ENCODE assay signal across 16 cellular contexts in genomic region chr9:84978761-84979160, GRCh38.
DNase-seq lines count a peak whose midpoint lies in the region; TF ChIP-seq lines count a peak whose summit lies in the region.
"Had no signal": no experiment of that assay in that cellular context is flagged by ENCODE, and none has a peak within 500 bp of the region (broad histone marks: within the 10 kb centered on the region; RNA-seq: fewer than 3 reads in every experiment).

No MANE protein-coding gene starts in this region.

- DNase-seq in MCF 10A (ENCODE audit: unreplicated experiment) (peak; percentile 36), breast epithelium (ENCODE audit: low spot score in 2 of 2) (no peak), caudate nucleus (lab: John Stamatoyannopoulos, UW) (no peak), NCI-H1092 (lab: John Stamatoyannopoulos, UW) (no peak), HuH-7 (ENCODE audit: low spot score) (no peak)
- no peak for DNase-seq in activated CD8-positive, alpha-beta memory T cell treated with anti-CD3 and anti-CD28 coated beads, Interleukin-2, amount 50 U/mL, for 4 hours
- no peak for DNase-seq in stimulated activated CD4-positive, alpha-beta T cell treated with anti-CD3 and anti-CD28 coated beads, Interleukin-4, amount 100 ng/mL, for 24 hours
- DNase-seq: 8988T; AML-193; C1 segment of cervical spinal cord; Calu3; CD4-positive, alpha-beta T cell; DMS 273 treated with DMSO at 0.1 percent for 48 hours; GM23248; H9 had no signal

- H3K36me3 ChIP-seq in breast epithelium: no peaks in the 10 kb centered on the region

- no peaks in the 10 kb centered on the region for H3K27me3 Mint-ChIP-seq in MCF 10A (ENCODE audit: insufficient read depth, unreplicated experiment)

- BruUV-seq in MCF 10A (replicated peaks; lab: Mats Ljungman, UMichigan): no TSS peak

- H3K27ac Mint-ChIP-seq in MCF 10A (ENCODE audit: low read depth, unreplicated experiment): peak overlapping the region; percentile 58
- H3K27ac Mint-ChIP-seq: CD4-positive, alpha-beta T cell; H9 had no signal

- no peak for TF ChIP-seq CTCF in MCF 10A (IDR thresholded peaks at IDR 0.05; ENCODE audit: unreplicated experiment)
- no peak for TF ChIP-seq CTCF in breast epithelium (IDR thresholded peaks at IDR 0.05)

- POLR2A ChIA-PET in MCF 10A (lab: Yijun Ruan, JAX): interaction anchor here (1.0 to 2.2 kb wide), 2 partner anchors 9 to 199 kb away, joined by 3 to 14 read pairs; no protein-coding TSS in a partner anchor

- no peaks in the 10 kb centered on the region for H3K4me1 ChIP-seq in breast epithelium

- no peaks in the 10 kb centered on the region for H3K9me3 ChIP-seq in breast epithelium

- no peaks in the 10 kb centered on the region for H3K27me3 ChIP-seq in breast epithelium
- no peaks in the 10 kb centered on the region for H3K27me3 ChIP-seq in layer of hippocampus (ENCODE audit: control insufficient read depth, insufficient read depth, low read length)

- H3K9me3 Mint-ChIP-seq in MCF 10A (ENCODE audit: unreplicated experiment): no peaks in the 10 kb centered on the region
- H3K9me3 Mint-ChIP-seq: CD4-positive, alpha-beta T cell; H9 had no signal

- no peaks in the 10 kb centered on the region for H3K36me3 Mint-ChIP-seq in MCF 10A (ENCODE audit: insufficient read depth, unreplicated experiment)

- peaks cover 6% of the 10 kb centered on the region for H3K4me1 Mint-ChIP-seq in MCF 10A (ENCODE audit: insufficient read depth, unreplicated experiment)
- H3K4me1 Mint-ChIP-seq: H9 had no signal

- H3K27ac ChIP-seq in breast epithelium (no peak overlapping the region), caudate nucleus (ENCODE audit: low read depth, low read length) (peak overlapping the region; percentile 27), layer of hippocampus (ENCODE audit: low read depth, low read length) (peak overlapping the region; percentile 12)
- H3K27ac ChIP-seq: GM23248 had no signal

- intact Hi-C loops in MCF 10A (cut with micrococcal nuclease): loop anchor here (10.0 kb wide), 1 partner anchor 136 kb away; no protein-coding TSS in a partner anchor
- intact Hi-C loops in breast epithelium (cut with DNase I; ENCODE audit: low total_unique reads): no loop called here

- TF ChIP-seq POLR2A in breast epithelium (IDR thresholded peaks at IDR 0.05): no peak

- H3K4me3 ChIP-seq in breast epithelium: no peak overlapping the region
- H3K4me3 ChIP-seq: GM23248 had no signal

- CTCF ChIA-PET in MCF 10A (lab: Yijun Ruan, JAX): no interaction called here

- no peak overlapping the region for H3K4me3 Mint-ChIP-seq in MCF 10A (ENCODE audit: unreplicated experiment)
- H3K4me3 Mint-ChIP-seq: CD4-positive, alpha-beta T cell; H9 had no signal

Comparison
In these comparisons a context has a peak if more than half of its experiments do, and no peak if none do; other contexts are left out.
1. H3K27ac ChIP-seq: peak in caudate nucleus (single experiment) and layer of hippocampus (single experiment); none in breast epithelium (0 of 2).